Comparison of ENCODE assay signal across 22 cellular contexts in genomic region chr3:160378331-160379109, GRCh38.
"Had no signal": no experiment of that assay in that cellular context is flagged by ENCODE, and none has a peak within 500 bp of the region (broad histone marks: within the 10 kb centered on the region; RNA-seq: fewer than 3 reads in every experiment).

No MANE protein-coding gene starts in this region.

- H3K27me3 ChIP-seq: ascending aorta, gastrocnemius medialis, heart right ventricle, pancreas, spleen, upper lobe of right lung had no signal

- H3K4me3 Mint-ChIP-seq: activated CD4-positive, alpha-beta T cell treated with anti-CD3 and anti-CD28 coated beads, Interleukin-2, amount 10 ng/mL, durations not matched to agents 7 days and 5 days; activated naive CD4-positive, alpha-beta T cell treated with anti-CD3 and anti-CD28 coated beads for 36 hours; activated naive CD8-positive, alpha-beta T cell treated with anti-CD3 and anti-CD28 coated beads, Interleukin-2, amount 50 U/mL, for 24 hours; activated T-helper 17 cell treated with anti-CD3 and anti-CD28 coated beads, Interleukin-2, amount 50 U/mL, for 72 hours; naive thymus-derived CD4-positive, alpha-beta T cell; stimulated activated naive CD8-positive, alpha-beta T cell treated with anti-CD3 and anti-CD28 coated beads, Interleukin-15, amount 100 ng/mL, for 72 hours had no signal

- H3K27ac ChIP-seq: ascending aorta, gastrocnemius medialis, heart right ventricle, pancreas, spleen, thoracic aorta, upper lobe of right lung had no signal

- H3K4me1 Mint-ChIP-seq: activated CD4-positive, alpha-beta T cell treated with anti-CD3 and anti-CD28 coated beads, Interleukin-2, amount 10 ng/mL, durations not matched to agents 7 days and 5 days; activated T-helper 17 cell treated with anti-CD3 and anti-CD28 coated beads, Interleukin-2, amount 50 U/mL, for 72 hours; stimulated activated naive CD8-positive, alpha-beta T cell treated with anti-CD3 and anti-CD28 coated beads, Interleukin-15, amount 100 ng/mL, for 72 hours had no signal

- DNase-seq: activated CD4-positive, alpha-beta T cell treated with anti-CD3 and anti-CD28 coated beads, Interleukin-2, amount 10 ng/mL, durations not matched to agents 7 days and 5 days; activated CD4-positive, CD25-positive, alpha-beta regulatory T cell; activated CD8-positive, alpha-beta memory T cell treated with anti-CD3 and anti-CD28 coated beads for 24 hours; activated naive CD4-positive, alpha-beta T cell treated with anti-CD3 and anti-CD28 coated beads for 36 hours; activated naive CD8-positive, alpha-beta T cell treated with anti-CD3 and anti-CD28 coated beads, Interleukin-2, amount 50 U/mL, for 24 hours; caudate nucleus; gastrocnemius medialis; heart right ventricle; islet precursor cell; mucosa of descending colon; naive thymus-derived CD4-positive, alpha-beta T cell; pancreas; spleen; stimulated activated naive CD8-positive, alpha-beta T cell treated with anti-CD3 and anti-CD28 coated beads, Interleukin-15, amount 100 ng/mL, for 72 hours; upper lobe of right lung had no signal

- H3K4me1 ChIP-seq: ascending aorta, gastrocnemius medialis, heart right ventricle, pancreas, spleen, upper lobe of right lung had no signal

- H3K36me3 ChIP-seq: gastrocnemius medialis, pancreas had no signal

- FAIRE-seq: TTC549 had no signal

- ATAC-seq: activated naive CD8-positive, alpha-beta T cell treated with anti-CD3 and anti-CD28 coated beads, Interleukin-2, amount 50 U/mL, for 24 hours; activated T-helper 17 cell treated with anti-CD3 and anti-CD28 coated beads, Interleukin-2, amount 50 U/mL, for 72 hours; esophagus mucosa; gastrocnemius medialis; heart right ventricle; mucosa of descending colon; naive thymus-derived CD4-positive, alpha-beta T cell; pancreas; sciatic nerve; stimulated activated naive CD8-positive, alpha-beta T cell treated with anti-CD3 and anti-CD28 coated beads, Interleukin-15, amount 100 ng/mL, for 72 hours; upper lobe of right lung had no signal

- H3K9me3 Mint-ChIP-seq: activated CD4-positive, alpha-beta T cell treated with anti-CD3 and anti-CD28 coated beads, Interleukin-2, amount 10 ng/mL, durations not matched to agents 7 days and 5 days; activated naive CD4-positive, alpha-beta T cell treated with anti-CD3 and anti-CD28 coated beads for 36 hours; activated naive CD8-positive, alpha-beta T cell treated with anti-CD3 and anti-CD28 coated beads, Interleukin-2, amount 50 U/mL, for 24 hours; activated T-helper 17 cell treated with anti-CD3 and anti-CD28 coated beads, Interleukin-2, amount 50 U/mL, for 72 hours; naive thymus-derived CD4-positive, alpha-beta T cell; stimulated activated naive CD8-positive, alpha-beta T cell treated with anti-CD3 and anti-CD28 coated beads, Interleukin-15, amount 100 ng/mL, for 72 hours had no signal

- H3K27me3 Mint-ChIP-seq: activated CD4-positive, alpha-beta T cell treated with anti-CD3 and anti-CD28 coated beads, Interleukin-2, amount 10 ng/mL, durations not matched to agents 7 days and 5 days; activated naive CD8-positive, alpha-beta T cell treated with anti-CD3 and anti-CD28 coated beads, Interleukin-2, amount 50 U/mL, for 24 hours; activated T-helper 17 cell treated with anti-CD3 and anti-CD28 coated beads, Interleukin-2, amount 50 U/mL, for 72 hours; naive thymus-derived CD4-positive, alpha-beta T cell; stimulated activated naive CD8-positive, alpha-beta T cell treated with anti-CD3 and anti-CD28 coated beads, Interleukin-15, amount 100 ng/mL, for 72 hours had no signal

- H3K27ac Mint-ChIP-seq: activated CD4-positive, alpha-beta T cell treated with anti-CD3 and anti-CD28 coated beads, Interleukin-2, amount 10 ng/mL, durations not matched to agents 7 days and 5 days; activated naive CD4-positive, alpha-beta T cell treated with anti-CD3 and anti-CD28 coated beads for 36 hours; activated naive CD8-positive, alpha-beta T cell treated with anti-CD3 and anti-CD28 coated beads, Interleukin-2, amount 50 U/mL, for 24 hours; activated T-helper 17 cell treated with anti-CD3 and anti-CD28 coated beads, Interleukin-2, amount 50 U/mL, for 72 hours; naive thymus-derived CD4-positive, alpha-beta T cell; stimulated activated naive CD8-positive, alpha-beta T cell treated with anti-CD3 and anti-CD28 coated beads, Interleukin-15, amount 100 ng/mL, for 72 hours had no signal

- H3K4me3 ChIP-seq: ascending aorta, coronary artery, gastrocnemius medialis, heart right ventricle, mucosa of descending colon, pancreas, spleen, thoracic aorta, upper lobe of right lung had no signal
